ENCODE assay signal across 16 cellular contexts in the genomic region with DNA sequence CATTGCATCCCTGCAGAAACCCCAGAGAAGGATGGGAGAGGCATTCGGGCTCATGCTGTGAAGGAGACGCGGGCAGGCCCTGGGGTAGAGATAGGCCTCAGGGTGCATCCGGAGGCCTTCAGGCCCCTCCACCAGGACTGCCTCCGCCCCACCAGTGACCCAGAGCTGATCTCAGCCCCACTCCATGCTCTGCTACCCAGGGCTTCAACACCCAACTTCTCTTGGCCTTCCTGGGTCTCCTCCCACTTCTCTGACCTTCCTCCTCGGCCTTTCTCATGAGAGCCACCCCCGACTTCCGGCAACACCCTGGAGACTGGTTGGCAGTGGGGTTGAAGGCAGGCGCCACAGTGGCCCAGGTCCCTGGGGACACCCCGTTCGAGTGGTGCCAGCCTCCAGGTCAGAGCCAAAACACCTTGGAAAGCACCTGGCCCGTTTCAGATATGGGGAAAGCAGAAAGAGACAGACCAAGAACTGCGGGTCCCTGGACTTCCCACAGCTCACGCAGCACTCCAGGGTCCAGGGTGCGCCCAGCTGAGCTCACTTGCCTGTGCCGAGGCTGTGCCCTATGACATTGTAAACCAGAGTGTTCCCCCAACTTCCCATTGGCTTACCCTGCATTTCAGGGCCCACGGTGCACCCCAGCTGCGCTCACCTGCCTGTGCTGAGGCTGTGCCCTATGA.
"Had no signal": no experiment of that assay in that cellular context is flagged by ENCODE, and none has a peak within 500 bp of the region (broad histone marks: within the 10 kb centered on the region; RNA-seq: fewer than 3 reads in every experiment).

No MANE protein-coding gene starts in this region.

- H3K79me2 ChIP-seq: parathyroid adenoma had no signal

- H3K9ac ChIP-seq: neural progenitor cell, parathyroid adenoma had no signal

- H3K4me1 ChIP-seq: neural progenitor cell, parathyroid adenoma, prostate gland, stomach, uterus had no signal

- H3K27me3 ChIP-seq: neural progenitor cell, uterus had no signal

- H3K4me1 Mint-ChIP-seq: memory B cell had no signal

- H3K4me3 ChIP-seq: heart right ventricle, neural progenitor cell, prostate gland, stomach, thoracic aorta, uterus had no signal

- H3K4me3 Mint-ChIP-seq: memory B cell, mesothelial cell of epicardium, natural killer cell, neural progenitor cell, type B pancreatic cell had no signal

- H2AFZ ChIP-seq: neural progenitor cell, parathyroid adenoma had no signal

- H3K27ac ChIP-seq: heart right ventricle, neural progenitor cell, parathyroid adenoma, prostate gland, stomach, thoracic aorta, uterus had no signal

- H3K9me3 ChIP-seq: heart right ventricle, prostate gland, stomach, thoracic aorta, uterus had no signal

- H3K27ac Mint-ChIP-seq: memory B cell, mesothelial cell of epicardium, natural killer cell, neural progenitor cell had no signal

- H3K9me3 Mint-ChIP-seq: natural killer cell had no signal

- H3K4me2 ChIP-seq: neural progenitor cell had no signal

- H3K36me3 Mint-ChIP-seq: memory B cell, natural killer cell, neural progenitor cell had no signal

- DNase-seq: effector memory CD4-positive, alpha-beta T cell; heart right ventricle; hypothalamus; natural killer cell; occipital lobe; stimulated activated naive CD4-positive, alpha-beta T cell; stomach; substantia nigra; uterus had no signal

- H3K36me3 ChIP-seq: heart right ventricle, neural progenitor cell, prostate gland, stomach, thoracic aorta, uterus had no signal
